In genomic region chr19:31648347-31648746, GRCh38 we compare ENCODE assay signal across 28 cellular contexts.
DNase-seq lines count a peak whose midpoint lies in the region; ATAC-seq, FAIRE-seq and TF ChIP-seq lines count a peak whose summit lies in the region.
"Had no signal": no experiment of that assay in that cellular context is flagged by ENCODE, and none has a peak within 500 bp of the region (broad histone marks: within the 10 kb centered on the region; RNA-seq: fewer than 3 reads in every experiment).

No MANE protein-coding gene starts in this region.

- H3K27me3 ChIP-seq in mammary epithelial cell (ENCODE audit: insufficient read depth, low read length) (no peaks in the 10 kb centered on the region), foreskin keratinocyte (no peaks in the 10 kb centered on the region), left ventricle myocardium inferior (ENCODE audit: low read depth) (peaks cover 12% of the 10 kb centered on the region)
- H3K27me3 ChIP-seq: cardiac muscle cell, esophagus squamous epithelium had no signal

- BruUV-seq in mammary epithelial cell (replicated peaks; lab: Mats Ljungman, UMichigan), result no TSS peak
- BruUV-seq in MCF 10A (replicated peaks; lab: Mats Ljungman, UMichigan), result no TSS peak

- in situ Hi-C loops in mammary epithelial cell (cut with MboI; ENCODE audit: low sequenced_read_pairs in 2 of 2), result no loop called here

- H3K9me3 Mint-ChIP-seq in MCF 10A (ENCODE audit: unreplicated experiment), result peaks cover 48% of the 10 kb centered on the region

- H3K9me3 ChIP-seq in mammary epithelial cell (replicated peaks; ENCODE audit: insufficient read depth, low read length) (no peaks in the 10 kb centered on the region), left ventricle myocardium inferior (replicated peaks) (peaks cover 16% of the 10 kb centered on the region)

- H3K27ac ChIP-seq in mammary epithelial cell (ENCODE audit: insufficient read depth, low read depth, low read length) (no peak overlapping the region), foreskin keratinocyte (no peak overlapping the region), left ventricle myocardium inferior (replicated peaks) (no peak overlapping the region)
- H3K27ac ChIP-seq: 22Rv1, cardiac muscle cell, esophagus squamous epithelium, HL-60 had no signal

- H3K4me3 Mint-ChIP-seq in MCF 10A (ENCODE audit: unreplicated experiment), result no peak overlapping the region
- H3K4me3 Mint-ChIP-seq: CD4-positive, alpha-beta memory T cell; type B pancreatic cell had no signal

- CTCF ChIA-PET in mammary epithelial cell (lab: Charles Lee; ENCODE audit: low non-redundant PET) (no interaction called here), MCF 10A (lab: Yijun Ruan, JAX) (no interaction called here)

- intact Hi-C loops in mammary epithelial cell (cut with micrococcal nuclease) (no loop called here), MCF 10A (cut with micrococcal nuclease) (no loop called here), sciatic nerve (cut with DNase I) (no loop called here), left ventricle myocardium inferior (cut with micrococcal nuclease) (no loop called here)

- DNase-seq in mammary epithelial cell, result peak; percentile 49
- no peak for DNase-seq in MCF 10A (ENCODE audit: unreplicated experiment)
- peak; percentile 43 for DNase-seq in SW480 (ENCODE audit: low spot score)
- peak in 1 of 2 donors; percentile 30 for DNase-seq in foreskin keratinocyte
- no peak for DNase-seq in activated T-cell treated with anti-CD3 and anti-CD28 coated beads for 4 hours
- no peak for DNase-seq in GM12891 (ENCODE audit: insufficient read length, low spot score)
- no peak for DNase-seq in sciatic nerve (ENCODE audit: low spot score)
- no peak for DNase-seq in left ventricle myocardium inferior
- DNase-seq: activated CD4-positive, alpha-beta T cell treated with anti-CD3 and anti-CD28 coated beads, Interleukin-2, amount 50 U/mL, for 48 hours; activated CD4-positive, CD25-positive, alpha-beta regulatory T cell; activated effector memory CD4-positive, alpha-beta T cell treated with anti-CD3 and anti-CD28 coated beads, Interleukin-2, amount 50 U/mL, for 16 hours; AML-193; CD4-positive, alpha-beta memory T cell; esophagus squamous epithelium; GDM1; kidney; NCI-H2029 treated with DMSO at 0.1 percent for 48 hours; NCI-H226; NCI-H82; nucleus accumbens; Right ventricle myocardium superior; small intestine; stimulated activated CD4-positive, alpha-beta T cell treated with anti-CD3 and anti-CD28 coated beads, Interleukin-2, amount 100 ng/mL, for 24 hours had no signal

- no peak overlapping the region for H3K9ac ChIP-seq in mammary epithelial cell (ENCODE audit: insufficient read depth, low read length)

- TF ChIP-seq CTCF in mammary epithelial cell (conservative IDR thresholded peaks at IDR 0.05 in 1 of 2, IDR thresholded peaks at IDR 0.05 in 1 of 2; ENCODE audit: extremely low read depth in 1 of 2, insufficient read depth in 1 of 2, low read depth in 1 of 2, low read length in 2 of 2) (no peak), MCF 10A (IDR thresholded peaks at IDR 0.05; ENCODE audit: unreplicated experiment) (no peak), foreskin keratinocyte (conservative IDR thresholded peaks at IDR 0.05) (no peak), left ventricle myocardium inferior (IDR thresholded peaks at IDR 0.05; ENCODE audit: borderline replicate concordance) (no peak)

- dilution Hi-C loops in mammary epithelial cell (cut with HindIII; ENCODE audit: low sequenced_read_pairs), result no loop called here

- H3K4me1 ChIP-seq in mammary epithelial cell (ENCODE audit: insufficient read depth, low read length) (no peaks in the 10 kb centered on the region), foreskin keratinocyte (no peaks in the 10 kb centered on the region), left ventricle myocardium inferior (no peaks in the 10 kb centered on the region)
- H3K4me1 ChIP-seq: esophagus squamous epithelium had no signal

- no peak overlapping the region for H3K27ac Mint-ChIP-seq in MCF 10A (ENCODE audit: low read depth, unreplicated experiment)
- H3K27ac Mint-ChIP-seq: CD4-positive, alpha-beta memory T cell; type B pancreatic cell had no signal

- no peak for FAIRE-seq in GM12891 (lab: Jason Lieb, UNC)
- FAIRE-seq: HepG2 had no signal

- POLR2A ChIA-PET in MCF 10A (lab: Yijun Ruan, JAX), result no interaction called here

- H3K36me3 Mint-ChIP-seq in MCF 10A (ENCODE audit: insufficient read depth, unreplicated experiment), result no peaks in the 10 kb centered on the region
- H3K36me3 Mint-ChIP-seq: CD4-positive, alpha-beta memory T cell; type B pancreatic cell had no signal

- TF ChIP-seq POLR2A in GM12891 (IDR thresholded peaks at IDR 0.05; ENCODE audit: low read depth, low read length), result no peak

- no peaks in the 10 kb centered on the region for H3K27me3 Mint-ChIP-seq in MCF 10A (ENCODE audit: insufficient read depth, unreplicated experiment)
- H3K27me3 Mint-ChIP-seq: CD4-positive, alpha-beta memory T cell had no signal

- H3K79me2 ChIP-seq in mammary epithelial cell (ENCODE audit: insufficient read depth, low read length), result no peaks in the 10 kb centered on the region

- no peaks in the 10 kb centered on the region for H3K4me1 Mint-ChIP-seq in MCF 10A (ENCODE audit: insufficient read depth, unreplicated experiment)
- H3K4me1 Mint-ChIP-seq: CD4-positive, alpha-beta memory T cell had no signal

- no peaks in the 10 kb centered on the region for H3K36me3 ChIP-seq in mammary epithelial cell (ENCODE audit: insufficient read depth, low read length)
- H3K36me3 ChIP-seq in left ventricle myocardium inferior, result no peaks in the 10 kb centered on the region
- H3K36me3 ChIP-seq: cardiac muscle cell, esophagus squamous epithelium had no signal

- no peaks in the 10 kb centered on the region for H4K20me1 ChIP-seq in mammary epithelial cell (ENCODE audit: insufficient read depth, low read length)

- H2AFZ ChIP-seq in mammary epithelial cell (ENCODE audit: low read depth, low read length), result no peak overlapping the region

- WGBS in mammary epithelial cell (ENCODE audit: low coverage, missing lambda C conversion rate), result 82% methylated on average over 9 of the region's 9 CpGs

- ATAC-seq in foreskin keratinocyte (peak; percentile 39), sciatic nerve (no peak)
- ATAC-seq: HepG2 had no signal

- H3K4me2 ChIP-seq in mammary epithelial cell (ENCODE audit: insufficient read depth, low read depth, low read length), result no peak overlapping the region

- H3K4me3 ChIP-seq in mammary epithelial cell (replicated peaks in 1 of 3; ENCODE audit: insufficient read depth in 1 of 3, low read depth in 2 of 3, low read length in 3 of 3) (no peak overlapping the region), left ventricle myocardium inferior (no peak overlapping the region)
- H3K4me3 ChIP-seq: cardiac muscle cell, esophagus squamous epithelium had no signal

TF ChIP-seq in GM12891, 5 proteins besides CTCF, POLR2A, EP300 and RAD21:
- no peak for TF ChIP-seq POLR2AphosphoS5 (IDR thresholded peaks at IDR 0.05; ENCODE audit: low read depth, low read length)
- TF ChIP-seq PAX5 (IDR thresholded peaks at IDR 0.05; ENCODE audit: insufficient read depth, low read length, severe bottlenecking), result no peak
- TF ChIP-seq TAF1 (IDR thresholded peaks at IDR 0.05; ENCODE audit: low read depth, low read length), result no peak
- TF ChIP-seq POU2F2 (IDR thresholded peaks at IDR 0.05; ENCODE audit: low read depth, low read length), result no peak
- TF ChIP-seq SPI1 (IDR thresholded peaks at IDR 0.05; ENCODE audit: low read depth, low read length), result no peak

Comparison
In these comparisons a context has a peak if more than half of its experiments do, and no peak if none do; other contexts are left out.
1. DNase-seq: peak in mammary epithelial cell (single experiment) and SW480 (single experiment); none in MCF 10A (single experiment), activated T-cell treated with anti-CD3 and anti-CD28 coated beads for 4 hours (single experiment), GM12891 (single experiment), sciatic nerve (single experiment) and left ventricle myocardium inferior (single experiment).